Comparison of ENCODE assay signal across 19 cellular contexts in genomic region chr15:61401903-61402698, GRCh38.
DNase-seq lines count a peak whose midpoint lies in the region; ATAC-seq and TF ChIP-seq lines count a peak whose summit lies in the region.
"Had no signal": no experiment of that assay in that cellular context is flagged by ENCODE, and none has a peak within 500 bp of the region (broad histone marks: within the 10 kb centered on the region; RNA-seq: fewer than 3 reads in every experiment).

No MANE protein-coding gene starts in this region.

- H2BK20ac ChIP-seq in IMR-90 (ENCODE audit: low read depth, low read length) = no peak overlapping the region

- H4K8ac ChIP-seq in IMR-90 (ENCODE audit: low read depth in 2 of 2, low read length in 2 of 2) = no peak overlapping the region

- no peak overlapping the region for H3K56ac ChIP-seq in IMR-90 (ENCODE audit: extremely low read depth, insufficient read depth, low read length)

- POLR2A ChIA-PET in IMR-90 (lab: Charles Lee; ENCODE audit: unreplicated experiment) = no interaction called here

- H3K79me2 ChIP-seq in hepatocyte = no peaks in the 10 kb centered on the region

- H3K18ac ChIP-seq in IMR-90 (ENCODE audit: low read depth, low read length) = no peak overlapping the region

- H3K27me3 ChIP-seq in IMR-90 (ENCODE audit: control insufficient read depth, insufficient read depth, low read length) (no peaks in the 10 kb centered on the region), hepatocyte (no peaks in the 10 kb centered on the region), right lobe of liver (no peaks in the 10 kb centered on the region), ascending aorta (no peaks in the 10 kb centered on the region)
- H3K27me3 ChIP-seq: BLaER1 treated with 17β-estradiol and CSF1 and Interleukin-3, amounts not matched to agents 10 nM and 100 nM had no signal

- DNase-seq in IMR-90 (no peak), hepatocyte (ENCODE audit: low spot score) (no peak), right lobe of liver (peak in 1 of 3 donors; percentile 82), ascending aorta (ENCODE audit: low spot score in 2 of 2) (no peak), NCI-H1694 treated with DMSO at 0.1 percent for 48 hours (lab: John Stamatoyannopoulos, UW) (no peak)
- DNase-seq: Calu3; CD8-positive, alpha-beta T cell; DMS 273 treated with DMSO at 0.1 percent for 48 hours; DMS53; DND-41; EL; GM23248; H7; HFFc6 had no signal

- TF ChIP-seq POLR2A in IMR-90 (IDR thresholded peaks at IDR 0.05; ENCODE audit: low read depth, low read length) (no peak), right lobe of liver (IDR thresholded peaks at IDR 0.05) (peak; percentile 38)

- H4K91ac ChIP-seq in IMR-90 (ENCODE audit: insufficient read depth, low read depth, low read length) = no peak overlapping the region

- no peak overlapping the region for H2BK120ac ChIP-seq in IMR-90 (ENCODE audit: low read depth, low read length)

- no peaks in the 10 kb centered on the region for H3K36me3 ChIP-seq in IMR-90 (ENCODE audit: control insufficient read depth, insufficient read depth, low read length)
- no peaks in the 10 kb centered on the region for H3K36me3 ChIP-seq in hepatocyte (replicated peaks; ENCODE audit: insufficient read depth, low read depth)
- H3K36me3 ChIP-seq in right lobe of liver = no peaks in the 10 kb centered on the region
- H3K36me3 ChIP-seq in ascending aorta = no peaks in the 10 kb centered on the region
- H3K36me3 ChIP-seq: BLaER1 treated with 17β-estradiol and CSF1 and Interleukin-3, amounts not matched to agents 10 nM and 100 nM had no signal

- no peaks in the 10 kb centered on the region for H3K9me2 ChIP-seq in hepatocyte (replicated peaks; ENCODE audit: insufficient read depth)

- H2AK5ac ChIP-seq in IMR-90 (ENCODE audit: low read depth, low read length) = no peak overlapping the region

- intact Hi-C loops in IMR-90 (cut with micrococcal nuclease) = no loop called here
- intact Hi-C loops in right lobe of liver (cut with DNase I) = no loop called here
- intact Hi-C loops in ascending aorta (cut with DNase I) = no loop called here

- H2BK15ac ChIP-seq in IMR-90 (ENCODE audit: low read depth, low read length) = no peak overlapping the region

- H3K4ac ChIP-seq in IMR-90 (ENCODE audit: low read depth, low read length) = no peak overlapping the region

- H3K9me3 ChIP-seq in IMR-90 (ENCODE audit: control insufficient read depth, insufficient read depth, low read length) (no peaks in the 10 kb centered on the region), hepatocyte (ENCODE audit: low read depth) (no peaks in the 10 kb centered on the region), right lobe of liver (no peaks in the 10 kb centered on the region), ascending aorta (no peaks in the 10 kb centered on the region)

- no peak overlapping the region for H3K9ac ChIP-seq in IMR-90 (ENCODE audit: low read depth, low read length)
- H3K9ac ChIP-seq: BLaER1 treated with 17β-estradiol and CSF1 and Interleukin-3, amounts not matched to agents 10 nM and 100 nM; GM23248 had no signal

- H2BK5ac ChIP-seq in IMR-90 (ENCODE audit: low read depth, low read length, poor library complexity, severe bottlenecking) = no peak overlapping the region

- dilution Hi-C loops in IMR-90 (cut with HindIII; ENCODE audit: low sequenced_read_pairs, unreplicated experiment) = no loop called here

- BruUV-seq in IMR-90 (replicated peaks; lab: Mats Ljungman, UMichigan) = no TSS peak

- whole genome bisulfite sequencing in IMR-90 (ENCODE audit: extremely low coverage in 2 of 2, insufficient read length in 1 of 2), 2 experiments = 61% methylated on average over 2 of the region's 6 CpGs; no CpG with 5 or more reads in 1 of the 2 experiments
- 84% methylated on average over 6 of the region's 6 CpGs for WGBS in hepatocyte (ENCODE audit: low lambda C conversion rate, missing lambda C conversion rate)
- WGBS in right lobe of liver (ENCODE audit: insufficient coverage, low coverage, low lambda C conversion rate, missing lambda C conversion rate) = 36% methylated on average over 5 of the region's 6 CpGs

- no peak for ATAC-seq in IMR-90 (ENCODE audit: low read depth)
- ATAC-seq in right lobe of liver = peak; percentile 81 to 91 (median 83)
- no peak for ATAC-seq in activated CD4-positive, CD25-positive, alpha-beta regulatory T cell treated with anti-CD3 and anti-CD28 coated beads, Interleukin-2, amount 50 U/mL, for 24 hours
- ATAC-seq: CD8-positive, alpha-beta T cell; GM12878; HCT116 had no signal

- no peak overlapping the region for H3K4me2 ChIP-seq in IMR-90 (ENCODE audit: low read depth, low read length)
- H3K4me2 ChIP-seq in hepatocyte = no peak overlapping the region
- H3K4me2 ChIP-seq: BLaER1 treated with 17β-estradiol and CSF1 and Interleukin-3, amounts not matched to agents 10 nM and 100 nM had no signal

- TF ChIP-seq CTCF in IMR-90 (conservative IDR thresholded peaks at IDR 0.05; ENCODE audit: low read depth, low read length) (no peak), hepatocyte (IDR thresholded peaks at IDR 0.05; ENCODE audit: poor library complexity) (no peak), right lobe of liver (IDR thresholded peaks at IDR 0.05) (no peak), ascending aorta (IDR thresholded peaks at IDR 0.05) (no peak)

- no peaks in the 10 kb centered on the region for H4K20me1 ChIP-seq in IMR-90 (ENCODE audit: insufficient read depth, low read length)
- H4K20me1 ChIP-seq in hepatocyte (ENCODE audit: insufficient read depth, poor library complexity, severe bottlenecking) = no peaks in the 10 kb centered on the region
- H4K20me1 ChIP-seq: BLaER1 treated with 17β-estradiol and CSF1 and Interleukin-3, amounts not matched to agents 10 nM and 100 nM had no signal

- H2AK9ac ChIP-seq in IMR-90 (replicated peaks; ENCODE audit: low read depth, low read length, poor library complexity) = no peak overlapping the region

- H4K5ac ChIP-seq in IMR-90 (ENCODE audit: low read depth, low read length) = no peak overlapping the region

- no peak overlapping the region for H3K4me3 ChIP-seq in IMR-90 (ENCODE audit: insufficient read depth, low read depth, low read length)
- no peak overlapping the region for H3K4me3 ChIP-seq in hepatocyte
- H3K4me3 ChIP-seq in right lobe of liver = no peak overlapping the region
- H3K4me3 ChIP-seq in ascending aorta = no peak overlapping the region
- H3K4me3 ChIP-seq: BLaER1 treated with 17β-estradiol and CSF1 and Interleukin-3, amounts not matched to agents 10 nM and 100 nM; GM12878; GM23248 had no signal

- in situ Hi-C loops in IMR-90 (cut with MboI; ENCODE audit: low sequenced_read_pairs) = no loop called here

- CTCF ChIA-PET in IMR-90 (lab: Yijun Ruan, JAX) = no interaction called here

- H3K4me1 ChIP-seq in IMR-90 (ENCODE audit: control insufficient read depth, insufficient read depth, low read length) (no peaks in the 10 kb centered on the region), hepatocyte (ENCODE audit: insufficient read depth) (no peaks in the 10 kb centered on the region), right lobe of liver (peaks cover 0 to 25% (median 0%) of the 10 kb centered on the region in 4 donors), ascending aorta (no peaks in the 10 kb centered on the region)
- H3K4me1 ChIP-seq: BLaER1 treated with 17β-estradiol and CSF1 and Interleukin-3, amounts not matched to agents 10 nM and 100 nM had no signal

- no peaks in the 10 kb centered on the region for H3K79me1 ChIP-seq in IMR-90 (ENCODE audit: low read depth in 1 of 2, low read length in 2 of 2)

- no peaks in the 10 kb centered on the region for H3K9me1 ChIP-seq in IMR-90 (ENCODE audit: insufficient read depth, low read length)

- no peak overlapping the region for H3K14ac ChIP-seq in IMR-90 (replicated peaks; ENCODE audit: low read depth, low read length)

- H3K27ac ChIP-seq in IMR-90 (ENCODE audit: insufficient read depth, low read length) (no peak overlapping the region), hepatocyte (peak overlapping the region; percentile 33), right lobe of liver (peak overlapping the region; percentile 74 to 94 (median 79)), ascending aorta (no peak overlapping the region)
- H3K27ac ChIP-seq: BLaER1 treated with 17β-estradiol and CSF1 and Interleukin-3, amounts not matched to agents 10 nM and 100 nM; GM23248; HL-60 had no signal

- TF ChIP-seq RAD21 in IMR-90 (IDR thresholded peaks at IDR 0.05; ENCODE audit: low read length) = no peak

- H2AFZ ChIP-seq in IMR-90 (replicated peaks; ENCODE audit: low read length, poor library complexity) (no peak overlapping the region), hepatocyte (no peak overlapping the region)
- H2AFZ ChIP-seq: GM23248 had no signal

- no peak overlapping the region for H3K23ac ChIP-seq in IMR-90 (ENCODE audit: low read depth, low read length)

TF ChIP-seq in IMR-90, 13 proteins besides CTCF, POLR2A, EP300 and RAD21:
- TF ChIP-seq RCOR1 (IDR thresholded peaks at IDR 0.05; ENCODE audit: insufficient replicate concordance, low read length) (no peak), CEBPB (IDR thresholded peaks at IDR 0.05; ENCODE audit: low read depth, low read length) (peak; percentile 48)

Comparison
In these comparisons a context has a peak if more than half of its experiments do, and no peak if none do; other contexts are left out.
1. ATAC-seq: peak in right lobe of liver (4 of 4); none in IMR-90 (single experiment) and activated CD4-positive, CD25-positive, alpha-beta regulatory T cell treated with anti-CD3 and anti-CD28 coated beads, Interleukin-2, amount 50 U/mL, for 24 hours (0 of 2).
2. H3K27ac ChIP-seq: peak in hepatocyte (single experiment) and right lobe of liver (3 of 3); none in IMR-90 (single experiment) and ascending aorta (0 of 2).